14 cellular contexts compared by ENCODE assay signal in the genomic region with DNA sequence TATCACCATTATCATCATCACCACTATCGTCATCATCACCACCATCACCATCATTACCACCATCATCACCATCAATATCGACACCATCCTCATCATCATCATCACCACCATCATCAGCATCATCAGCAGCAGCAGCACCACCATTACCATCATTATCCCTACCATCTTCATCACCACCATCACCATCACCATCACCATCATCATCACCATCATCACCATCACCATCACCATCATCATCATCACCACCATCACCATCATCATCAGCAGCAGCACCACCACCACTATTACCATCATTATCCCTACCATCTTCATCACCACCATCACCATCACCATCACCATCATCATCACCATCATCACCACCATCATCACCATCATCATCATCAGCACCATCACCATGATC. TPM values are rescaled to one million over a fixed set of nuclear protein-coding genes. Genes with fewer than 3 reads are reported as not detected.
A peak's percentile ranks its signal among the peaks of the same experiment; 100 is the strongest.
DNase-seq lines count a peak whose midpoint lies in the region; ATAC-seq, FAIRE-seq and TF ChIP-seq lines count a peak whose summit lies in the region.
"Not testable (repeated sequence)": the region's sequence is repeated elsewhere in the genome, so short reads cannot be mapped to it uniquely, and the experiment has no call there.
"Had no signal": no experiment of that assay in that cellular context is flagged by ENCODE, and none has a peak within 500 bp of the region (broad histone marks: within the 10 kb centered on the region; RNA-seq: fewer than 3 reads in every experiment).

No MANE protein-coding gene starts in this region.

- not testable (repeated sequence) for H3K18ac ChIP-seq in IMR-90 (ENCODE audit: low read depth, low read length)

- H3K23ac ChIP-seq in IMR-90 (ENCODE audit: low read depth, low read length), result not testable (repeated sequence)

- H3K9ac ChIP-seq in IMR-90 (ENCODE audit: low read depth, low read length); K562 (ENCODE audit: insufficient read depth in 1 of 2, low read depth in 2 of 2, low read length in 2 of 2); HepG2 (ENCODE audit: insufficient read depth, low read depth, low read length): not testable (repeated sequence)

- H3K56ac ChIP-seq in IMR-90 (ENCODE audit: extremely low read depth, insufficient read depth, low read length), result not testable (repeated sequence)

- not testable (repeated sequence) for H3K14ac ChIP-seq in IMR-90 (replicated peaks; ENCODE audit: low read depth, low read length)

- not testable (repeated sequence) for H2BK20ac ChIP-seq in IMR-90 (ENCODE audit: low read depth, low read length)

- H2BK120ac ChIP-seq in IMR-90 (ENCODE audit: low read depth, low read length), result not testable (repeated sequence)

- H3K27me3 ChIP-seq in IMR-90 (ENCODE audit: control insufficient read depth, insufficient read depth, low read length) (peaks cover 41% of the 10 kb centered on the region), K562 (ENCODE audit: control insufficient read depth in 2 of 2, insufficient read depth in 2 of 2, low read length in 2 of 2) (peaks cover 0 to 20% of the 10 kb centered on the region in 2 experiments; a peak in 4 of 5 replicates), HepG2 (ENCODE audit: control insufficient read depth in 1 of 2, insufficient read depth in 2 of 2, low read length in 2 of 2) (peaks cover 0 to 23% of the 10 kb centered on the region in 2 experiments; a peak in 2 of 5 replicates)
- H3K27me3 ChIP-seq in aorta (ENCODE audit: control insufficient read depth in 1 of 2, insufficient read depth in 2 of 2, low read length in 1 of 2), result not testable (repeated sequence)

- intact Hi-C loops in IMR-90 (cut with micrococcal nuclease); K562 (cut with micrococcal nuclease); HepG2 (cut with micrococcal nuclease; ENCODE audit: unreplicated experiment); aorta (cut with DNase I): not testable (repeated sequence)

- peak; percentile 82 for FAIRE-seq in K562 (lab: Jason Lieb, UNC)
- not testable (repeated sequence) for FAIRE-seq in HepG2 (lab: Jason Lieb, UNC)

- dilution Hi-C loops in IMR-90 (cut with HindIII; ENCODE audit: low sequenced_read_pairs, unreplicated experiment), result not testable (repeated sequence)

- not testable (repeated sequence) for TF ChIP-seq RAD21 in IMR-90 (IDR thresholded peaks at IDR 0.05; ENCODE audit: low read length); K562 (CRISPR knock-in tag; conservative IDR thresholded peaks at IDR 0.05 in 1 of 2, IDR thresholded peaks at IDR 0.05 in 1 of 2); HepG2 (CRISPR knock-in tag; IDR thresholded peaks at IDR 0.05)

- in situ Hi-C loops in IMR-90 (cut with MboI; ENCODE audit: low sequenced_read_pairs); K562 (cut with MboI); HepG2 (cut with HindIII; ENCODE audit: extremely low pct_ligation_motif_present, low pct_unique_long_range_greater_than_20kb): not testable (repeated sequence)

- H3K4me3 ChIP-seq in HEK293 (ENCODE audit: low read depth, low read length); IMR-90 (ENCODE audit: insufficient read depth, low read depth, low read length); K562; HepG2 (replicated peaks in 1 of 3; ENCODE audit: insufficient read depth in 1 of 3, low read depth in 2 of 3, low read length in 3 of 3); aorta (ENCODE audit: low read length in 2 of 2): not testable (repeated sequence)

- H4K91ac ChIP-seq in IMR-90 (ENCODE audit: insufficient read depth, low read depth, low read length), result not testable (repeated sequence)

- not testable (repeated sequence) for H3K9me3 ChIP-seq in HEK293 (ENCODE audit: control insufficient read depth, insufficient read depth, low read depth, low read length); IMR-90 (ENCODE audit: control insufficient read depth, insufficient read depth, low read length); HepG2 (ENCODE audit: low read length); aorta (ENCODE audit: control insufficient read depth, low read length)
- H3K9me3 ChIP-seq in K562 (replicated peaks; ENCODE audit: control insufficient read depth, insufficient read depth, low read depth, low read length), result peaks cover 30% of the 10 kb centered on the region

- not testable (repeated sequence) for H3K27ac ChIP-seq in HEK293 (ENCODE audit: extremely low read depth, low read depth, low read length); IMR-90 (ENCODE audit: insufficient read depth, low read length); K562 (ENCODE audit: extremely low read depth, low read depth, low read length); HepG2 (ENCODE audit: extremely low read length, insufficient read depth, low read length); aorta (ENCODE audit: low read depth in 1 of 2, low read length in 2 of 2)

- not testable (repeated sequence) for H4K8ac ChIP-seq in IMR-90 (ENCODE audit: low read depth in 2 of 2, low read length in 2 of 2)

- H3K36me3 ChIP-seq in HEK293 (ENCODE audit: control insufficient read depth in 2 of 2, insufficient read depth in 1 of 2, low read length in 2 of 2); IMR-90 (ENCODE audit: control insufficient read depth, insufficient read depth, low read length); K562 (ENCODE audit: control insufficient read depth, insufficient read depth, low read length); HepG2 (replicated peaks in 1 of 2; ENCODE audit: control insufficient read depth in 1 of 2, insufficient read depth in 2 of 2, low read length in 2 of 2); aorta (ENCODE audit: control insufficient read depth in 1 of 2, insufficient read depth in 2 of 2, low read length in 1 of 2): not testable (repeated sequence)

- not testable (repeated sequence) for H2AFZ ChIP-seq in IMR-90 (replicated peaks; ENCODE audit: low read length, poor library complexity); K562 (ENCODE audit: low read depth, low read length); HepG2 (ENCODE audit: low read length)

- not testable (repeated sequence) for TF ChIP-seq EP300 in K562 (IDR thresholded peaks at IDR 0.05; ENCODE audit: low read length); HepG2 (IDR thresholded peaks at IDR 0.05; ENCODE audit: low read depth in 2 of 2, low read length in 2 of 2); HepG2 (CRISPR knock-in tag; IDR thresholded peaks at IDR 0.05; ENCODE audit: borderline replicate concordance)

- not testable (repeated sequence) for H3K4me1 ChIP-seq in HEK293 (ENCODE audit: control insufficient read depth, insufficient read depth, low read length); IMR-90 (ENCODE audit: control insufficient read depth, insufficient read depth, low read length); K562 (replicated peaks in 1 of 2; ENCODE audit: control insufficient read depth in 2 of 2, insufficient read depth in 2 of 2, low read length in 2 of 2); HepG2 (ENCODE audit: insufficient read depth, low read length); aorta (ENCODE audit: control insufficient read depth in 1 of 2, insufficient read depth in 2 of 2, low read length in 2 of 2)

- H2AK9ac ChIP-seq in IMR-90 (replicated peaks; ENCODE audit: low read depth, low read length, poor library complexity), result not testable (repeated sequence)

- not testable (repeated sequence) for TF ChIP-seq CTCF in HEK293 (tag by site-specific recombination; IDR thresholded peaks at IDR 0.05); IMR-90 (conservative IDR thresholded peaks at IDR 0.05; ENCODE audit: low read depth, low read length); K562 (IDR thresholded peaks at IDR 0.05 in 2 of 3, conservative IDR thresholded peaks at IDR 0.05 in 1 of 3; ENCODE audit: insufficient read depth in 2 of 3, low read depth in 1 of 3, low read length in 3 of 3); HepG2 (CRISPR knock-in tag; IDR thresholded peaks at IDR 0.05); omental fat pad (IDR thresholded peaks at IDR 0.05)

- not testable (repeated sequence) for H4K20me1 ChIP-seq in IMR-90 (ENCODE audit: insufficient read depth, low read length); K562 (replicated peaks; ENCODE audit: control insufficient read depth, insufficient read depth, low read length); HepG2 (ENCODE audit: insufficient read depth, low read length)

- WGBS in IMR-90 (ENCODE audit: extremely low coverage in 2 of 2, insufficient read length in 1 of 2), 2 experiments, result 86% methylated on average over 1 of the region's 2 CpGs; no CpG with 5 or more reads in 1 of the 2 experiments
- 1% methylated on average over 2 of the region's 2 CpGs for WGBS in K562 (ENCODE audit: insufficient coverage, low coverage, missing lambda C conversion rate)
- WGBS in HepG2 (ENCODE audit: low lambda C conversion rate), result 28% methylated on average over 2 of the region's 2 CpGs
- WGBS in aorta, 2 donors, result 97 to 100% methylated on average over 2 of the region's 2 CpGs

- not testable (repeated sequence) for H2BK15ac ChIP-seq in IMR-90 (ENCODE audit: low read depth, low read length)

- not testable (repeated sequence) for H3K79me1 ChIP-seq in IMR-90 (ENCODE audit: low read depth in 1 of 2, low read length in 2 of 2)

- not testable (repeated sequence) for TF ChIP-seq POLR2A in IMR-90 (IDR thresholded peaks at IDR 0.05; ENCODE audit: low read depth, low read length); K562 (conservative IDR thresholded peaks at IDR 0.05); HepG2 (IDR thresholded peaks at IDR 0.05; ENCODE audit: insufficient read depth in 1 of 2, low read depth in 2 of 2, low read length in 2 of 2)

- not testable (repeated sequence) for ATAC-seq in IMR-90 (ENCODE audit: low read depth); K562; HepG2
- peak; percentile 49 for ATAC-seq in omental fat pad (ENCODE audit: low FRiP score)
- ATAC-seq in aorta (ENCODE audit: low FRiP score), result peak; percentile 39

- not testable (repeated sequence) for H2AK5ac ChIP-seq in IMR-90 (ENCODE audit: low read depth, low read length)

- H3K4me2 ChIP-seq in IMR-90 (ENCODE audit: low read depth, low read length); K562 (ENCODE audit: insufficient read depth, low read length); HepG2 (ENCODE audit: low read depth, low read length): not testable (repeated sequence)

- not testable (repeated sequence) for H3K9me1 ChIP-seq in IMR-90 (ENCODE audit: insufficient read depth, low read length); K562 (ENCODE audit: control insufficient read depth, insufficient read depth, low read length)

- not testable (repeated sequence) for H3K4ac ChIP-seq in IMR-90 (ENCODE audit: low read depth, low read length)

- CTCF ChIA-PET in HEK293 (lab: Yijun Ruan, JAX), result interaction anchor here (0.6 kb wide), 1 partner anchor 883 kb away, joined by 3 read pairs; no protein-coding TSS in a partner anchor
- CTCF ChIA-PET in IMR-90 (lab: Yijun Ruan, JAX); HepG2 (lab: Yijun Ruan, JAX; ENCODE audit: low intra/inter-chr PET ratio, low total read pairs): not testable (repeated sequence)
- CTCF ChIA-PET in K562 (lab: Yijun Ruan, JAX; ENCODE audit: low intra/inter-chr PET ratio), result interaction anchor here (0.6 kb wide), 1 partner anchor 351 kb away, joined by 3 read pairs; no protein-coding TSS in a partner anchor

- POLR2A ChIA-PET in HEK293 (lab: Yijun Ruan, JAX), result interaction anchor here (0.6 kb wide), 2 partner anchors 24 to 101 kb away, joined by 3 to 5 read pairs; no protein-coding TSS in a partner anchor
- POLR2A ChIA-PET in IMR-90 (lab: Charles Lee; ENCODE audit: unreplicated experiment); HepG2 (lab: Yijun Ruan, JAX): not testable (repeated sequence)
- POLR2A ChIA-PET in K562 (lab: Yijun Ruan, JAX), result interaction anchor here (0.7 to 3.8 kb wide), 3 partner anchors 11 to 14 kb away, joined by 3 to 19 read pairs (median 11); no protein-coding TSS in a partner anchor

- H2BK5ac ChIP-seq in IMR-90 (ENCODE audit: low read depth, low read length, poor library complexity, severe bottlenecking), result peak overlapping the region; percentile 59

- not testable (repeated sequence) for DNase-seq in IMR-90; K562 (ENCODE audit: extremely low read depth in 1 of 4, low spot score in 3 of 4); HepG2 (ENCODE audit: low spot score); omental fat pad (ENCODE audit: low spot score); aorta

- not testable (repeated sequence) for H4K5ac ChIP-seq in IMR-90 (ENCODE audit: low read depth, low read length)

- H3K79me2 ChIP-seq in K562 (ENCODE audit: control insufficient read depth, insufficient read depth, low read length); HepG2 (ENCODE audit: insufficient read depth, low read length): not testable (repeated sequence)

- BruUV-seq in IMR-90 (replicated peaks; lab: Mats Ljungman, UMichigan); K562 (replicated peaks; lab: Mats Ljungman, UMichigan); HepG2 (replicated peaks; lab: Mats Ljungman, UMichigan): not testable (repeated sequence)

RNA-seq across cellular contexts. Expression of a gene that starts 15.9 kb away (rescaled TPM):
- total RNA-seq in IMR-90 (2012; rRNA removed) (1.1 and 2.2 TPM in 2 replicates), K562 (2014; rRNA removed) (1.00 and 2.1 TPM in 2 replicates), K562 (2014; rRNA removed; fragmentation: Illumina TruSeq; extraction: Trizol) (0.95 TPM in 1 of 2 replicates, not detected in the other), K562 (2015; rRNA removed; fragmentation: Illumina TruSeq; extraction: Trizol) (not detected in 2 replicates), K562 (2021) (0.71 and 1.5 TPM in 2 replicates), HepG2 (2016; rRNA removed; fragmentation: Illumina TruSeq; extraction: Trizol) (0.89 TPM in 1 of 2 replicates, not detected in the other), omental fat pad (1 to 10 TPM in 1 of 4 donors, not detected in 3; 1.6 TPM), aorta (not detected)
- polyA plus RNA-seq in IMR-90 (2012; rRNA removed) (10.1 and 12.2 TPM in 2 replicates), K562 (2011; rRNA removed) (0.79 and 1.2 TPM in 2 replicates), K562 (2014; fragmentation: Illumina TruSeq; extraction: Trizol) (not detected in 2 replicates), K562 (2014; fragmentation: Nextera tagmentation; extraction: Ambion mirVana) (not detected), K562 (2014; rRNA removed) (0.53 and 2.7 TPM in 2 replicates), HepG2 (2011; rRNA removed) (0.55 and 1.3 TPM in 2 replicates), aorta (under 1 TPM in 1 of 2 donors, not detected in 1; 0.13 TPM)
- 8.8 and 15.2 TPM in 2 replicates for polyA plus RNA-seq in IMR-90 (2012; cell fraction: cytosol; rRNA removed)
- polyA plus RNA-seq in IMR-90 (2012; cell fraction: nucleus; rRNA removed; ENCODE audit: low replicate concordance), result 11.6 and 31.9 TPM in 2 replicates
- 0.21 TPM in 1 of 2 replicates, not detected in the other for total RNA-seq in K562 (2011; cell fraction: chromatin; rRNA removed; ENCODE audit: low replicate concordance)
- not detected in 2 replicates for total RNA-seq in K562 (2011; cell fraction: nucleolus; rRNA removed)
- not detected in 2 replicates for total RNA-seq in K562 (2011; cell fraction: nucleoplasm; rRNA removed)
- 2.1 and 3.8 TPM in 2 replicates for polyA plus RNA-seq in K562 (2011; cell fraction: cytosol; rRNA removed)
- 1.2 TPM in 2 replicates for polyA plus RNA-seq in K562 (2011; cell fraction: nucleus; rRNA removed)
- polyA plus RNA-seq in K562 (2012), result 0.91 and 1.3 TPM in 2 replicates
- not detected in 2 replicates for polyA minus RNA-seq in K562 (2011; rRNA and poly(A)+ RNA removed)
- polyA minus RNA-seq in K562 (2011; cell fraction: cytosol; rRNA and poly(A)+ RNA removed), result not detected in 2 replicates
- 0.67 TPM in 1 of 2 replicates, not detected in the other for polyA minus RNA-seq in K562 (2011; cell fraction: nucleus; rRNA and poly(A)+ RNA removed)
- total RNA-seq in HepG2 (2016; cell fraction: cytosol; rRNA removed; fragmentation: Illumina TruSeq; extraction: Trizol; ENCODE audit: low read depth), result 4.4 and 6.3 TPM in 2 replicates
- 0.74 and 1.1 TPM in 2 replicates for total RNA-seq in HepG2 (2016; cell fraction: insoluble cytoplasmic fraction; rRNA removed; fragmentation: Illumina TruSeq; extraction: Trizol)
- 2.3 and 4.5 TPM in 2 replicates for total RNA-seq in HepG2 (2016; cell fraction: membrane; rRNA removed; fragmentation: Illumina TruSeq; extraction: Trizol)
- 0.56 TPM in 1 of 2 replicates, not detected in the other for total RNA-seq in HepG2 (2016; cell fraction: nucleus; rRNA removed; fragmentation: Illumina TruSeq; extraction: Trizol)
- 0.55 and 1.1 TPM in 2 replicates for polyA plus RNA-seq in HepG2 (2011; cell fraction: cytosol; rRNA removed)
- 0.40 and 1.6 TPM in 2 replicates for polyA plus RNA-seq in HepG2 (2011; cell fraction: nucleus; rRNA removed)
- polyA plus RNA-seq in HepG2 (2012), result 0.09 TPM in 1 of 2 replicates, not detected in the other
- 5.8 and 6.8 TPM in 2 replicates for polyA plus RNA-seq in HepG2 (2016; cell fraction: cytosol; fragmentation: Illumina TruSeq; extraction: Trizol; ENCODE audit: low read depth)
- 0.68 TPM in 1 of 2 replicates, not detected in the other for polyA plus RNA-seq in HepG2 (2016; cell fraction: insoluble cytoplasmic fraction; fragmentation: Illumina TruSeq; extraction: Trizol; ENCODE audit: low read depth)
- polyA plus RNA-seq in HepG2 (2016; cell fraction: membrane; fragmentation: Illumina TruSeq; extraction: Trizol; ENCODE audit: low read depth), result 2.8 and 3.7 TPM in 2 replicates
- polyA plus RNA-seq in HepG2 (2016; cell fraction: nucleus; fragmentation: Illumina TruSeq; extraction: Trizol; ENCODE audit: insufficient read depth, low read depth), result 0.70 and 1.6 TPM in 2 replicates
- 0.92 and 8.0 TPM in 2 replicates for polyA minus RNA-seq in HepG2 (2011; rRNA and poly(A)+ RNA removed; ENCODE audit: low replicate concordance)
- polyA minus RNA-seq in HepG2 (2011; cell fraction: cytosol; rRNA and poly(A)+ RNA removed), result 0.62 TPM in 1 of 2 replicates, not detected in the other
- polyA minus RNA-seq in HepG2 (2011; cell fraction: nucleus; rRNA and poly(A)+ RNA removed), result 1.3 TPM in 1 of 2 replicates, not detected in the other
- total RNA-seq: CD4-positive, alpha-beta memory T cell; CD4-positive, CD25-positive, alpha-beta regulatory T cell; CD8-positive, alpha-beta memory T cell had no signal
- polyA plus RNA-seq: CD14-positive monocyte; CD4-positive, alpha-beta memory T cell; CD4-positive, CD25-positive, alpha-beta regulatory T cell; CD8-positive, alpha-beta memory T cell had no signal

RNA-seq across cellular contexts. Expression of a gene that starts 54.0 kb away (rescaled TPM):
- total RNA-seq in IMR-90 (2012; rRNA removed) (under 0.01 TPM in 1 of 2 replicates, not detected in the other), K562 (2014; rRNA removed) (not detected in 2 replicates), K562 (2014; rRNA removed; fragmentation: Illumina TruSeq; extraction: Trizol) (not detected in 2 replicates), K562 (2015; rRNA removed; fragmentation: Illumina TruSeq; extraction: Trizol) (not detected in 2 replicates), K562 (2021) (0.09 TPM in 1 of 2 replicates, not detected in the other), HepG2 (2016; rRNA removed; fragmentation: Illumina TruSeq; extraction: Trizol) (0.07 TPM in 1 of 2 replicates, not detected in the other), omental fat pad (1 to 10 TPM in 1 of 4 donors, under 1 TPM in 3; 0.09 to 1.9 (median 0.65) TPM), aorta (under 1 TPM; 0.32 to 0.39 TPM)
- polyA plus RNA-seq in IMR-90 (2012; rRNA removed) (not detected in 2 replicates), K562 (2011; rRNA removed) (0.05 and 0.10 TPM in 2 replicates), K562 (2014; fragmentation: Illumina TruSeq; extraction: Trizol) (not detected in 2 replicates), K562 (2014; fragmentation: Nextera tagmentation; extraction: Ambion mirVana) (not detected), K562 (2014; rRNA removed) (not detected in 2 replicates), HepG2 (2011; rRNA removed) (0.57 TPM in 2 replicates), aorta (1 to 10 TPM; 1.1 to 1.3 TPM)
- polyA plus RNA-seq in IMR-90 (2012; cell fraction: cytosol; rRNA removed), result 0.01 TPM in 1 of 2 replicates, not detected in the other
- polyA plus RNA-seq in IMR-90 (2012; cell fraction: nucleus; rRNA removed; ENCODE audit: low replicate concordance), result 0.03 and 0.05 TPM in 2 replicates
- total RNA-seq in K562 (2011; cell fraction: chromatin; rRNA removed; ENCODE audit: low replicate concordance), result 0.69 TPM in 1 of 2 replicates, not detected in the other
- 0.26 and 0.33 TPM in 2 replicates for total RNA-seq in K562 (2011; cell fraction: nucleolus; rRNA removed)
- 0.22 TPM in 1 of 2 replicates, not detected in the other for total RNA-seq in K562 (2011; cell fraction: nucleoplasm; rRNA removed)
- polyA plus RNA-seq in K562 (2011; cell fraction: cytosol; rRNA removed), result 0.03 and 0.66 TPM in 2 replicates
- 0.04 and 0.20 TPM in 2 replicates for polyA plus RNA-seq in K562 (2011; cell fraction: nucleus; rRNA removed)
- 0.03 and 0.07 TPM in 2 replicates for polyA plus RNA-seq in K562 (2012)
- polyA minus RNA-seq in K562 (2011; rRNA and poly(A)+ RNA removed), result not detected in 2 replicates
- polyA minus RNA-seq in K562 (2011; cell fraction: cytosol; rRNA and poly(A)+ RNA removed), result not detected in 2 replicates
- 0.27 TPM in 1 of 2 replicates, not detected in the other for polyA minus RNA-seq in K562 (2011; cell fraction: nucleus; rRNA and poly(A)+ RNA removed)
- total RNA-seq in HepG2 (2016; cell fraction: cytosol; rRNA removed; fragmentation: Illumina TruSeq; extraction: Trizol; ENCODE audit: low read depth), result not detected in 2 replicates
- total RNA-seq in HepG2 (2016; cell fraction: insoluble cytoplasmic fraction; rRNA removed; fragmentation: Illumina TruSeq; extraction: Trizol), result 0.06 TPM in 1 of 2 replicates, not detected in the other
- 0.03 TPM in 1 of 2 replicates, not detected in the other for total RNA-seq in HepG2 (2016; cell fraction: membrane; rRNA removed; fragmentation: Illumina TruSeq; extraction: Trizol)
- 0.12 TPM in 1 of 2 replicates, not detected in the other for total RNA-seq in HepG2 (2016; cell fraction: nucleus; rRNA removed; fragmentation: Illumina TruSeq; extraction: Trizol)
- polyA plus RNA-seq in HepG2 (2011; cell fraction: cytosol; rRNA removed), result 0.14 and 0.39 TPM in 2 replicates
- polyA plus RNA-seq in HepG2 (2011; cell fraction: nucleus; rRNA removed), result 0.64 and 1.6 TPM in 2 replicates
- 0.33 and 0.35 TPM in 2 replicates for polyA plus RNA-seq in HepG2 (2012)
- not detected in 2 replicates for polyA plus RNA-seq in HepG2 (2016; cell fraction: cytosol; fragmentation: Illumina TruSeq; extraction: Trizol; ENCODE audit: low read depth)
- polyA plus RNA-seq in HepG2 (2016; cell fraction: insoluble cytoplasmic fraction; fragmentation: Illumina TruSeq; extraction: Trizol; ENCODE audit: low read depth), result 0.04 TPM in 1 of 2 replicates, not detected in the other
- polyA plus RNA-seq in HepG2 (2016; cell fraction: membrane; fragmentation: Illumina TruSeq; extraction: Trizol; ENCODE audit: low read depth), result 0.06 TPM in 1 of 2 replicates, not detected in the other
- polyA plus RNA-seq in HepG2 (2016; cell fraction: nucleus; fragmentation: Illumina TruSeq; extraction: Trizol; ENCODE audit: insufficient read depth, low read depth), result 0.48 TPM in 1 of 2 replicates, not detected in the other
- 0.24 and 0.58 TPM in 2 replicates for polyA minus RNA-seq in HepG2 (2011; rRNA and poly(A)+ RNA removed; ENCODE audit: low replicate concordance)
- polyA minus RNA-seq in HepG2 (2011; cell fraction: cytosol; rRNA and poly(A)+ RNA removed), result 0.18 and 0.89 TPM in 2 replicates
- polyA minus RNA-seq in HepG2 (2011; cell fraction: nucleus; rRNA and poly(A)+ RNA removed), result 0.62 TPM in 1 of 2 replicates, not detected in the other
- polyA plus RNA-seq: AG04450; CD14-positive monocyte; CD4-positive, alpha-beta memory T cell; CD8-positive, alpha-beta memory T cell had no signal

RNA-seq across cellular contexts. Expression of a gene that starts 58.3 kb away (rescaled TPM):
- total RNA-seq in IMR-90 (2012; rRNA removed) (not detected in 2 replicates), K562 (2014; rRNA removed) (not detected in 2 replicates), K562 (2014; rRNA removed; fragmentation: Illumina TruSeq; extraction: Trizol) (not detected in 2 replicates), K562 (2015; rRNA removed; fragmentation: Illumina TruSeq; extraction: Trizol) (not detected in 2 replicates), K562 (2021) (not detected in 2 replicates), HepG2 (2016; rRNA removed; fragmentation: Illumina TruSeq; extraction: Trizol) (not detected in 2 replicates), omental fat pad (not detected), aorta (not detected)
- polyA plus RNA-seq in IMR-90 (2012; rRNA removed) (not detected in 2 replicates), K562 (2011; rRNA removed) (not detected in 2 replicates), K562 (2014; fragmentation: Illumina TruSeq; extraction: Trizol) (not detected in 2 replicates), K562 (2014; fragmentation: Nextera tagmentation; extraction: Ambion mirVana) (not detected), K562 (2014; rRNA removed) (not detected in 2 replicates), HepG2 (2011; rRNA removed) (not detected in 2 replicates), aorta (not detected)
- not detected in 2 replicates for polyA plus RNA-seq in IMR-90 (2012; cell fraction: cytosol; rRNA removed)
- polyA plus RNA-seq in IMR-90 (2012; cell fraction: nucleus; rRNA removed; ENCODE audit: low replicate concordance), result not detected in 2 replicates
- not detected in 2 replicates for total RNA-seq in K562 (2011; cell fraction: chromatin; rRNA removed; ENCODE audit: low replicate concordance)
- not detected in 2 replicates for total RNA-seq in K562 (2011; cell fraction: nucleolus; rRNA removed)
- not detected in 2 replicates for total RNA-seq in K562 (2011; cell fraction: nucleoplasm; rRNA removed)
- polyA plus RNA-seq in K562 (2011; cell fraction: cytosol; rRNA removed), result not detected in 2 replicates
- polyA plus RNA-seq in K562 (2011; cell fraction: nucleus; rRNA removed), result not detected in 2 replicates
- 0.51 and 0.70 TPM in 2 replicates for polyA plus RNA-seq in K562 (2012)
- polyA minus RNA-seq in K562 (2011; rRNA and poly(A)+ RNA removed), result not detected in 2 replicates
- not detected in 2 replicates for polyA minus RNA-seq in K562 (2011; cell fraction: cytosol; rRNA and poly(A)+ RNA removed)
- polyA minus RNA-seq in K562 (2011; cell fraction: nucleus; rRNA and poly(A)+ RNA removed), result not detected in 2 replicates
- not detected in 2 replicates for total RNA-seq in HepG2 (2016; cell fraction: cytosol; rRNA removed; fragmentation: Illumina TruSeq; extraction: Trizol; ENCODE audit: low read depth)
- total RNA-seq in HepG2 (2016; cell fraction: insoluble cytoplasmic fraction; rRNA removed; fragmentation: Illumina TruSeq; extraction: Trizol), result not detected in 2 replicates
- total RNA-seq in HepG2 (2016; cell fraction: membrane; rRNA removed; fragmentation: Illumina TruSeq; extraction: Trizol), result not detected in 2 replicates
- total RNA-seq in HepG2 (2016; cell fraction: nucleus; rRNA removed; fragmentation: Illumina TruSeq; extraction: Trizol), result not detected in 2 replicates
- polyA plus RNA-seq in HepG2 (2011; cell fraction: cytosol; rRNA removed), result not detected in 2 replicates
- polyA plus RNA-seq in HepG2 (2011; cell fraction: nucleus; rRNA removed), result not detected in 2 replicates
- 0.15 TPM in 1 of 2 replicates, not detected in the other for polyA plus RNA-seq in HepG2 (2012)
- polyA plus RNA-seq in HepG2 (2016; cell fraction: cytosol; fragmentation: Illumina TruSeq; extraction: Trizol; ENCODE audit: low read depth), result not detected in 2 replicates
- polyA plus RNA-seq in HepG2 (2016; cell fraction: insoluble cytoplasmic fraction; fragmentation: Illumina TruSeq; extraction: Trizol; ENCODE audit: low read depth), result not detected in 2 replicates
- not detected in 2 replicates for polyA plus RNA-seq in HepG2 (2016; cell fraction: membrane; fragmentation: Illumina TruSeq; extraction: Trizol; ENCODE audit: low read depth)
- polyA plus RNA-seq in HepG2 (2016; cell fraction: nucleus; fragmentation: Illumina TruSeq; extraction: Trizol; ENCODE audit: insufficient read depth, low read depth), result not detected in 2 replicates
- polyA minus RNA-seq in HepG2 (2011; rRNA and poly(A)+ RNA removed; ENCODE audit: low replicate concordance), result not detected in 2 replicates
- not detected in 2 replicates for polyA minus RNA-seq in HepG2 (2011; cell fraction: cytosol; rRNA and poly(A)+ RNA removed)
- not detected in 2 replicates for polyA minus RNA-seq in HepG2 (2011; cell fraction: nucleus; rRNA and poly(A)+ RNA removed)
- total RNA-seq: A673; CD4-positive, alpha-beta memory T cell; CD4-positive, CD25-positive, alpha-beta regulatory T cell; CD8-positive, alpha-beta memory T cell; Daoy; G401 had no signal
- polyA plus RNA-seq: AG04450; CD4-positive, alpha-beta memory T cell; CD4-positive, CD25-positive, alpha-beta regulatory T cell; CD8-positive, alpha-beta memory T cell had no signal
